ENCODE assay signal across 1 cellular context in genomic region chr17:82105882-82106696, GRCh38.
TF ChIP-seq lines count a peak whose summit lies in the region.

No MANE protein-coding gene starts in this region.

TF ChIP-seq in HepG2, 621 proteins besides CTCF, POLR2A, EP300 and RAD21 (continued from another document):
- TF ChIP-seq HMGA1 (CRISPR knock-in tag; conservative IDR thresholded peaks at IDR 0.05), result no peak
- TF ChIP-seq ARNT (IDR thresholded peaks at IDR 0.05), result no peak
- peak; percentile 96 for TF ChIP-seq MYC (CRISPR knock-in tag; IDR thresholded peaks at IDR 0.05; ENCODE audit: borderline replicate concordance)
- 0 out of 2 replicates have a peak, but pooled peaks have one; percentile 75 for TF ChIP-seq ZNF746 (CRISPR knock-in tag; IDR thresholded peaks at IDR 0.05)
- TF ChIP-seq AKNA (CRISPR knock-in tag; IDR thresholded peaks at IDR 0.05; ENCODE audit: borderline replicate concordance), result no peak; the same call in 1 of the 2 replicates
- 0 out of 2 replicates have a peak, but pooled peaks have one; percentile 28 for TF ChIP-seq NFE2L1 (CRISPR knock-in tag; IDR thresholded peaks at IDR 0.05; ENCODE audit: borderline replicate concordance)
- TF ChIP-seq ZNF180 (CRISPR knock-in tag; IDR thresholded peaks at IDR 0.05; ENCODE audit: borderline replicate concordance, low read depth), result no peak
- peak; percentile 88 for TF ChIP-seq ZFP91 (CRISPR knock-in tag; IDR thresholded peaks at IDR 0.05; ENCODE audit: borderline replicate concordance)
- peak; percentile 94 for TF ChIP-seq MXD4 (CRISPR knock-in tag; IDR thresholded peaks at IDR 0.05)
- no peak for TF ChIP-seq MZF1 (CRISPR knock-in tag; IDR thresholded peaks at IDR 0.05; ENCODE audit: borderline replicate concordance)
- TF ChIP-seq BRD4 (CRISPR knock-in tag; IDR thresholded peaks at IDR 0.05), result peak; percentile 94
- TF ChIP-seq ZNF431 (CRISPR knock-in tag; IDR thresholded peaks at IDR 0.05; ENCODE audit: borderline replicate concordance, low read depth), result peak; percentile 80; the same call in 1 of the 2 replicates
- TF ChIP-seq ATF1 (CRISPR knock-in tag; IDR thresholded peaks at IDR 0.05), result no peak
- TF ChIP-seq JUND (CRISPR knock-in tag; IDR thresholded peaks at IDR 0.05), result peak; percentile 60; the same call in 1 of the 2 replicates
- TF ChIP-seq ZNF510 (CRISPR knock-in tag; IDR thresholded peaks at IDR 0.05; ENCODE audit: low read depth), result no peak; the same call in 1 of the 2 replicates
- no peak for TF ChIP-seq PLRG1 (conservative IDR thresholded peaks at IDR 0.05)
